Comparison of ENCODE assay signal across 15 cellular contexts in the genomic region with DNA sequence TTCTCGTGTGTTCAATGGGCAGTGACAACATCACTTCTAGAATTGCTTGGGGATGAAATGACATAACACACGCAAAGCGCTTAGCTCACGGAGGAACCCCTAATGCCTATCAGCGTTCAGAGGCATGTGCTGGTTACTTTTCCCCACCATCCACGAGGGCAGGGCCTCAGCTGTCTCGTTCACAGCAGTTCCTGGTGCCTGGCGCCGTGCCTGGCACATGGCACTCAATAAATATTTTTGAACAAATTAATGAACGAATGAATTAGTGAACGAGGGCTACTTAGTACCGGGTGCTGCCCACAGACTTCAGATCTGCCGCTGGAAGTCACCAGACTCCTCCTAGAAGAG. TPM values are rescaled to one million over a fixed set of nuclear protein-coding genes. Genes with fewer than 3 reads are reported as not detected.
DNase-seq lines count a peak whose midpoint lies in the region; ATAC-seq and TF ChIP-seq lines count a peak whose summit lies in the region.
"Had no signal": no experiment of that assay in that cellular context is flagged by ENCODE, and none has a peak within 500 bp of the region (broad histone marks: within the 10 kb centered on the region; RNA-seq: fewer than 3 reads in every experiment).

No MANE protein-coding gene starts in this region.

- H2AFZ ChIP-seq in osteoblast (ENCODE audit: low read length): peak overlapping the region; percentile 62

- H3K4me3 ChIP-seq in right atrium auricular region (no peak overlapping the region), right cardiac atrium (ENCODE audit: low read length) (no peak overlapping the region), osteoblast (ENCODE audit: insufficient read depth, low read length) (peak overlapping the region; percentile 22)
- H3K4me3 ChIP-seq: transverse colon had no signal

- H3K4me3 Mint-ChIP-seq in brain: no peak overlapping the region
- H3K4me3 Mint-ChIP-seq: activated CD4-positive, alpha-beta memory T cell treated with anti-CD3 and anti-CD28 coated beads for 36 hours; IgD-negative memory B cell; naive B cell had no signal

- H3K27ac ChIP-seq in right atrium auricular region (peak overlapping the region; percentile 82 to 85), right cardiac atrium (ENCODE audit: low read length) (no peak overlapping the region), osteoblast (ENCODE audit: low read depth, low read length) (no peak overlapping the region)

- H4K20me1 ChIP-seq in osteoblast (ENCODE audit: insufficient read depth, low read length): no peaks in the 10 kb centered on the region

- no peak for DNase-seq in right atrium auricular region (ENCODE audit: low spot score)
- DNase-seq in right cardiac atrium: no peak
- DNase-seq in osteoblast (ENCODE audit: insufficient read length, low spot score, missing footprints): no peak
- DNase-seq in NOMO-1 (lab: John Stamatoyannopoulos, UW; ENCODE audit: unreplicated experiment in 2 of 2): no peak
- DNase-seq in activated gamma-delta T cell treated with Interleukin-2 at 50 U/mL for 16 hours: no peak
- DNase-seq: activated effector memory CD4-positive, alpha-beta T cell treated with Interleukin-2 at 50 U/mL for 16 hours; AML-193; naive B cell; NCI-H526 treated with DMSO at 0.1 percent for 48 hours; transverse colon had no signal

- no peaks in the 10 kb centered on the region for H3K36me3 ChIP-seq in right atrium auricular region
- H3K36me3 ChIP-seq in osteoblast (ENCODE audit: insufficient read depth, low read length): no peaks in the 10 kb centered on the region
- H3K36me3 ChIP-seq: transverse colon had no signal

- H3K36me3 Mint-ChIP-seq in brain: no peaks in the 10 kb centered on the region
- H3K36me3 Mint-ChIP-seq: activated CD4-positive, alpha-beta memory T cell treated with anti-CD3 and anti-CD28 coated beads for 36 hours; IgD-negative memory B cell; naive B cell had no signal

- WGBS in right cardiac atrium: 75% methylated on average over 13 of the region's 13 CpGs

- intact Hi-C loops in right cardiac atrium (cut with DNase I): loop anchor here in 2 of 4 donors (5.0 to 10.0 kb wide), 2 partner anchors 46 to 48 kb away; no protein-coding TSS in a partner anchor

- H3K4me1 ChIP-seq in right atrium auricular region (peaks cover 0 to 64% of the 10 kb centered on the region in 2 donors), right cardiac atrium (ENCODE audit: control insufficient read depth, insufficient read depth, low read length) (peaks cover 8% of the 10 kb centered on the region), osteoblast (ENCODE audit: insufficient read depth, low read length) (peaks cover 28% of the 10 kb centered on the region)

- H3K9me3 ChIP-seq in right atrium auricular region (no peaks in the 10 kb centered on the region), right cardiac atrium (ENCODE audit: control insufficient read depth, low read length) (no peaks in the 10 kb centered on the region), osteoblast (ENCODE audit: low read depth, low read length) (no peaks in the 10 kb centered on the region)
- H3K9me3 ChIP-seq: transverse colon had no signal

- H3K4me1 Mint-ChIP-seq in brain: peaks cover 51% of the 10 kb centered on the region

- peaks cover 0 to 21% (median 0%) of the 10 kb centered on the region in 5 experiments for H3K9me3 Mint-ChIP-seq in brain

- ATAC-seq in right cardiac atrium (no peak), HG03342 (IDR thresholded peaks at IDR 0.05; ENCODE audit: unreplicated experiment) (no peak), GM21423 (IDR thresholded peaks at IDR 0.05; ENCODE audit: unreplicated experiment) (no peak)

- no peaks in the 10 kb centered on the region for H3K79me2 ChIP-seq in osteoblast (ENCODE audit: insufficient read depth, low read length)

- no peak for TF ChIP-seq CTCF in right atrium auricular region (IDR thresholded peaks at IDR 0.05)
- no peak for TF ChIP-seq CTCF in brain (conservative IDR thresholded peaks at IDR 0.05)
- TF ChIP-seq CTCF in osteoblast (IDR thresholded peaks at IDR 0.05; ENCODE audit: extremely low read depth, low read depth, low read length): no peak

- peak overlapping the region in 4 of 5 experiments; percentile 31 to 84 (median 76) for H3K27ac Mint-ChIP-seq in brain
- H3K27ac Mint-ChIP-seq: activated CD4-positive, alpha-beta memory T cell treated with anti-CD3 and anti-CD28 coated beads for 36 hours; IgD-negative memory B cell; naive B cell had no signal

- peaks cover 12% of the 10 kb centered on the region for H3K27me3 Mint-ChIP-seq in brain
- H3K27me3 Mint-ChIP-seq: activated CD4-positive, alpha-beta memory T cell treated with anti-CD3 and anti-CD28 coated beads for 36 hours; IgD-negative memory B cell had no signal

- H3K4me2 ChIP-seq in osteoblast (ENCODE audit: insufficient read depth, low read length): peak overlapping the region; percentile 66

- H3K27me3 ChIP-seq in right atrium auricular region (no peaks in the 10 kb centered on the region), right cardiac atrium (ENCODE audit: control insufficient read depth, insufficient read depth) (no peaks in the 10 kb centered on the region), osteoblast (ENCODE audit: insufficient read depth, low read length) (no peaks in the 10 kb centered on the region)
- H3K27me3 ChIP-seq: transverse colon had no signal

RNA-seq across cellular contexts. Expression of gene CIBAR2, which starts 14.1 kb away (rescaled TPM):
- total RNA-seq in right atrium auricular region (not detected), right cardiac atrium (not detected), osteoblast (under 0.01 TPM in 1 of 2 replicates, not detected in the other)
- polyA plus RNA-seq in right cardiac atrium (0.09 TPM), brain (ENCODE audit: insufficient read depth, low read depth, low replicate concordance) (2.4 TPM)
- total RNA-seq: activated CD4-positive, alpha-beta memory T cell treated with anti-CD3 and anti-CD28 coated beads for 36 hours had no signal
- polyA plus RNA-seq: IgD-negative memory B cell had no signal

Comparison
In these comparisons a context has a peak if more than half of its experiments do, and no peak if none do; other contexts are left out.
1. H3K27ac ChIP-seq: peak in right atrium auricular region (2 of 2); none in right cardiac atrium (single experiment) and osteoblast (single experiment).